In genomic region chr19:3969435-3970312, GRCh38 we compare ENCODE assay signal across 8 cellular contexts. TPM values are rescaled to one million over a fixed set of nuclear protein-coding genes. Genes with fewer than 3 reads are reported as not detected.
A peak's percentile ranks its signal among the peaks of the same experiment; 100 is the strongest.
DNase-seq lines count a peak whose midpoint lies in the region; ATAC-seq, FAIRE-seq and TF ChIP-seq lines count a peak whose summit lies in the region.

No MANE protein-coding gene starts in this region.

- TF ChIP-seq CTCF in AG10803 (conservative IDR thresholded peaks at IDR 0.05; ENCODE audit: low read length), result peak; percentile 46

- ATAC-seq in stimulated activated naive B cell treated with anti-CD40 and anti-IgM and Interleukin-4, amounts not matched to agents 10 μg/mL and 1 μg/mL and 100 μg/mL, for 72 hours (replicated peaks), result no peak

- H3K9me3 Mint-ChIP-seq in stimulated activated naive B cell treated with anti-CD40 and anti-IgM and Interleukin-4, amounts not matched to agents 10 μg/mL and 1 μg/mL and 100 μg/mL, for 72 hours, result no peaks in the 10 kb centered on the region

- peaks cover 17 to 39% of the 10 kb centered on the region in 2 donors for H3K4me1 Mint-ChIP-seq in stimulated activated naive B cell treated with anti-CD40 and anti-IgM and Interleukin-4, amounts not matched to agents 10 μg/mL and 1 μg/mL and 100 μg/mL, for 72 hours

- FAIRE-seq in GM19239 (lab: Jason Lieb, UNC), result no peak

- DNase-seq in AG10803 (ENCODE audit: low read depth) (peak; percentile 89), HT1080 (ENCODE audit: low read depth) (peak; percentile 87), amniotic stem cell (lab: John Stamatoyannopoulos, UW) (peak; percentile 32), GM19239 (ENCODE audit: insufficient read length, low spot score) (no peak), G401 (ENCODE audit: low spot score) (no peak), KBM-7 (no peak)
- DNase-seq in stimulated activated naive B cell treated with anti-CD40 and anti-IgM and Interleukin-4, amounts not matched to agents 10 μg/mL and 1 μg/mL and 100 μg/mL, for 72 hours, result no peak

- in situ Hi-C loops in G401 (cut with HindIII; ENCODE audit: low sequenced_read_pairs), result no loop called here
- in situ Hi-C loops in KBM-7 (cut with MboI; ENCODE audit: low pct_unique_long_range_greater_than_20kb, low sequenced_read_pairs), result no loop called here

- H3K9me3 ChIP-seq in iPS-18c (ENCODE audit: control insufficient read depth, insufficient read depth, low read length), result no peaks in the 10 kb centered on the region

- peaks cover 13 to 28% of the 10 kb centered on the region in 2 donors for H3K36me3 Mint-ChIP-seq in stimulated activated naive B cell treated with anti-CD40 and anti-IgM and Interleukin-4, amounts not matched to agents 10 μg/mL and 1 μg/mL and 100 μg/mL, for 72 hours

- H3K4me3 ChIP-seq in AG10803 (ENCODE audit: low read length), result peak overlapping the region; percentile 94
- peak overlapping the region; percentile 89 for H3K4me3 ChIP-seq in iPS-18c (ENCODE audit: insufficient read depth, low read depth, low read length)

- peak overlapping the region; percentile 56 for H3K27ac Mint-ChIP-seq in stimulated activated naive B cell treated with anti-CD40 and anti-IgM and Interleukin-4, amounts not matched to agents 10 μg/mL and 1 μg/mL and 100 μg/mL, for 72 hours

- H3K4me3 Mint-ChIP-seq in stimulated activated naive B cell treated with anti-CD40 and anti-IgM and Interleukin-4, amounts not matched to agents 10 μg/mL and 1 μg/mL and 100 μg/mL, for 72 hours, result peak overlapping the region; percentile 97 to 98

- no peaks in the 10 kb centered on the region for H3K27me3 Mint-ChIP-seq in stimulated activated naive B cell treated with anti-CD40 and anti-IgM and Interleukin-4, amounts not matched to agents 10 μg/mL and 1 μg/mL and 100 μg/mL, for 72 hours

RNA-seq across cellular contexts. Expression of gene DAPK3, which starts 1.2 kb away (rescaled TPM):
- 46.8 and 54.7 TPM in 2 replicates for total RNA-seq in HT1080 (2014; rRNA removed; shearing (Covaris generic))
- 63.6 and 68.2 TPM in 2 replicates for polyA plus RNA-seq in HT1080 (2015; cell fraction: cytosol; rRNA removed)
- polyA plus RNA-seq in HT1080 (2015; cell fraction: nucleus; rRNA removed), result 85.2 and 88.0 TPM in 2 replicates
- total RNA-seq in G401 (2014; rRNA removed; shearing (Covaris generic)), result 171 and 247 TPM in 2 replicates

RNA-seq across cellular contexts. Expression of gene EEF2, which starts 15.6 kb away (rescaled TPM):
- 1,252 and 1,397 TPM in 2 replicates for total RNA-seq in HT1080 (2014; rRNA removed; shearing (Covaris generic))
- 2,369 and 2,695 TPM in 2 replicates for polyA plus RNA-seq in HT1080 (2015; cell fraction: cytosol; rRNA removed)
- polyA plus RNA-seq in HT1080 (2015; cell fraction: nucleus; rRNA removed), result 1,974 and 2,234 TPM in 2 replicates
- 2,932 and 3,263 TPM in 2 replicates for total RNA-seq in G401 (2014; rRNA removed; shearing (Covaris generic))

RNA-seq across cellular contexts. Expression of gene NMRK2, which starts 36.8 kb away (rescaled TPM):
- total RNA-seq in HT1080 (2014; rRNA removed; shearing (Covaris generic)), result not detected in 2 replicates
- not detected in 2 replicates for polyA plus RNA-seq in HT1080 (2015; cell fraction: cytosol; rRNA removed)
- polyA plus RNA-seq in HT1080 (2015; cell fraction: nucleus; rRNA removed), result not detected in 2 replicates
- total RNA-seq in G401 (2014; rRNA removed; shearing (Covaris generic)), result 22.0 and 27.8 TPM in 2 replicates

RNA-seq across cellular contexts. Expression of gene PIAS4, which starts 37.9 kb away (rescaled TPM):
- 15.1 and 20.0 TPM in 2 replicates for total RNA-seq in HT1080 (2014; rRNA removed; shearing (Covaris generic))
- polyA plus RNA-seq in HT1080 (2015; cell fraction: cytosol; rRNA removed), result 14.0 and 16.5 TPM in 2 replicates
- 17.7 and 20.5 TPM in 2 replicates for polyA plus RNA-seq in HT1080 (2015; cell fraction: nucleus; rRNA removed)
- 24.7 and 45.7 TPM in 2 replicates for total RNA-seq in G401 (2014; rRNA removed; shearing (Covaris generic))

Comparison
In these comparisons a context has a peak if more than half of its experiments do, and no peak if none do; other contexts are left out.
1. DNase-seq: peak in AG10803 (single experiment), HT1080 (single experiment) and amniotic stem cell (single experiment); none in stimulated activated naive B cell treated with anti-CD40 and anti-IgM and Interleukin-4, amounts not matched to agents 10 μg/mL and 1 μg/mL and 100 μg/mL, for 72 hours (single experiment), GM19239 (single experiment), G401 (single experiment) and KBM-7 (single experiment).
2. RNA of gene NMRK2, which starts 36.8 kb away (total RNA-seq): 22.0 to 27.8 TPM in G401; not detected in HT1080; every median in the first group is over 10 times any median in the second.